ENCODE assay signal across 16 cellular contexts in genomic region chr10:90695915-90696676, GRCh38.
DNase-seq lines count a peak whose midpoint lies in the region; ATAC-seq and TF ChIP-seq lines count a peak whose summit lies in the region.
"Had no signal": no experiment of that assay in that cellular context is flagged by ENCODE, and none has a peak within 500 bp of the region (broad histone marks: within the 10 kb centered on the region; RNA-seq: fewer than 3 reads in every experiment).

No MANE protein-coding gene starts in this region.

- H3K27ac Mint-ChIP-seq in activated CD8-positive, alpha-beta T cell treated with anti-CD3 and anti-CD28 coated beads for 36 hours = no peak overlapping the region
- H3K27ac Mint-ChIP-seq in activated CD8-positive, alpha-beta T cell treated with anti-CD3 and anti-CD28 coated beads, Interleukin-2, amount 10 ng/mL, durations not matched to agents 7 days and 5 days = no peak overlapping the region
- H3K27ac Mint-ChIP-seq in activated T-helper 17 cell treated with anti-CD3 and anti-CD28 coated beads, Interleukin-2, amount 50 U/mL, for 72 hours = no peak overlapping the region
- no peak overlapping the region for H3K27ac Mint-ChIP-seq in stimulated activated effector memory CD8-positive, alpha-beta T cell treated with anti-CD3 and anti-CD28 coated beads, Interleukin-12 subunit alpha, Interleukin-12 subunit beta, amount 100 ng/mL, for 72 hours
- H3K27ac Mint-ChIP-seq: CD4-positive, alpha-beta memory T cell had no signal

- TF ChIP-seq CTCF in activated CD8-positive, alpha-beta T cell treated with anti-CD3 and anti-CD28 coated beads for 36 hours (IDR thresholded peaks at IDR 0.05) = no peak
- TF ChIP-seq CTCF in omental fat pad (IDR thresholded peaks at IDR 0.05) = no peak

- POLR2A ChIA-PET in activated CD8-positive, alpha-beta T cell treated with anti-CD3 and anti-CD28 coated beads for 36 hours (lab: Charles Lee) = no interaction called here
- POLR2A ChIA-PET in activated CD8-positive, alpha-beta T cell treated with anti-CD3 and anti-CD28 coated beads, Interleukin-2, amount 10 ng/mL, durations not matched to agents 7 days and 5 days (lab: Charles Lee) = no interaction called here

- CTCF ChIA-PET in activated CD8-positive, alpha-beta T cell treated with anti-CD3 and anti-CD28 coated beads for 36 hours (lab: Charles Lee) = interaction anchor here (0.6 kb wide), 1 partner anchor 27 kb away, joined by 3 read pairs; no protein-coding TSS in a partner anchor
- CTCF ChIA-PET in activated CD8-positive, alpha-beta T cell treated with anti-CD3 and anti-CD28 coated beads, Interleukin-2, amount 10 ng/mL, durations not matched to agents 7 days and 5 days (lab: Charles Lee) = no interaction called here

- H3K27me3 Mint-ChIP-seq in activated CD8-positive, alpha-beta T cell treated with anti-CD3 and anti-CD28 coated beads for 36 hours = peaks cover 7% of the 10 kb centered on the region
- no peaks in the 10 kb centered on the region for H3K27me3 Mint-ChIP-seq in activated CD8-positive, alpha-beta T cell treated with anti-CD3 and anti-CD28 coated beads, Interleukin-2, amount 10 ng/mL, durations not matched to agents 7 days and 5 days (ENCODE audit: low read depth)
- peaks cover 10% of the 10 kb centered on the region for H3K27me3 Mint-ChIP-seq in activated T-helper 17 cell treated with anti-CD3 and anti-CD28 coated beads, Interleukin-2, amount 50 U/mL, for 72 hours

- H3K9me3 Mint-ChIP-seq in activated CD8-positive, alpha-beta T cell treated with anti-CD3 and anti-CD28 coated beads for 36 hours = no peaks in the 10 kb centered on the region
- H3K9me3 Mint-ChIP-seq in activated CD8-positive, alpha-beta T cell treated with anti-CD3 and anti-CD28 coated beads, Interleukin-2, amount 10 ng/mL, durations not matched to agents 7 days and 5 days (ENCODE audit: insufficient read depth) = no peaks in the 10 kb centered on the region
- H3K9me3 Mint-ChIP-seq in activated T-helper 17 cell treated with anti-CD3 and anti-CD28 coated beads, Interleukin-2, amount 50 U/mL, for 72 hours = no peaks in the 10 kb centered on the region
- no peaks in the 10 kb centered on the region for H3K9me3 Mint-ChIP-seq in stimulated activated effector memory CD8-positive, alpha-beta T cell treated with anti-CD3 and anti-CD28 coated beads, Interleukin-12 subunit alpha, Interleukin-12 subunit beta, amount 100 ng/mL, for 72 hours

- peaks cover 3% of the 10 kb centered on the region for H3K4me1 Mint-ChIP-seq in activated CD8-positive, alpha-beta T cell treated with anti-CD3 and anti-CD28 coated beads for 36 hours (ENCODE audit: low read depth)
- H3K4me1 Mint-ChIP-seq in activated CD8-positive, alpha-beta T cell treated with anti-CD3 and anti-CD28 coated beads, Interleukin-2, amount 10 ng/mL, durations not matched to agents 7 days and 5 days (ENCODE audit: low read depth) = no peaks in the 10 kb centered on the region
- H3K4me1 Mint-ChIP-seq in activated T-helper 17 cell treated with anti-CD3 and anti-CD28 coated beads, Interleukin-2, amount 50 U/mL, for 72 hours = no peaks in the 10 kb centered on the region
- H3K4me1 Mint-ChIP-seq in stimulated activated effector memory CD8-positive, alpha-beta T cell treated with anti-CD3 and anti-CD28 coated beads, Interleukin-12 subunit alpha, Interleukin-12 subunit beta, amount 100 ng/mL, for 72 hours = no peaks in the 10 kb centered on the region
- H3K4me1 Mint-ChIP-seq: CD4-positive, alpha-beta memory T cell had no signal

- peak; percentile 55 for ATAC-seq in activated CD8-positive, alpha-beta T cell treated with anti-CD3 and anti-CD28 coated beads for 36 hours
- no peak for ATAC-seq in activated CD8-positive, alpha-beta T cell treated with anti-CD3 and anti-CD28 coated beads, Interleukin-2, amount 10 ng/mL, durations not matched to agents 7 days and 5 days
- peak; percentile 57 for ATAC-seq in activated T-helper 17 cell treated with anti-CD3 and anti-CD28 coated beads, Interleukin-2, amount 50 U/mL, for 72 hours (replicated peaks)
- peak; percentile 60 for ATAC-seq in stimulated activated effector memory CD8-positive, alpha-beta T cell treated with anti-CD3 and anti-CD28 coated beads, Interleukin-12 subunit alpha, Interleukin-12 subunit beta, amount 100 ng/mL, for 72 hours
- no peak for ATAC-seq in omental fat pad (ENCODE audit: low FRiP score)

- no peaks in the 10 kb centered on the region for H3K36me3 Mint-ChIP-seq in activated CD8-positive, alpha-beta T cell treated with anti-CD3 and anti-CD28 coated beads for 36 hours (ENCODE audit: low read depth)
- H3K36me3 Mint-ChIP-seq in activated CD8-positive, alpha-beta T cell treated with anti-CD3 and anti-CD28 coated beads, Interleukin-2, amount 10 ng/mL, durations not matched to agents 7 days and 5 days (ENCODE audit: low read depth) = no peaks in the 10 kb centered on the region
- H3K36me3 Mint-ChIP-seq in activated T-helper 17 cell treated with anti-CD3 and anti-CD28 coated beads, Interleukin-2, amount 50 U/mL, for 72 hours (ENCODE audit: low read depth) = no peaks in the 10 kb centered on the region
- H3K36me3 Mint-ChIP-seq in stimulated activated effector memory CD8-positive, alpha-beta T cell treated with anti-CD3 and anti-CD28 coated beads, Interleukin-12 subunit alpha, Interleukin-12 subunit beta, amount 100 ng/mL, for 72 hours = no peaks in the 10 kb centered on the region
- H3K36me3 Mint-ChIP-seq: CD4-positive, alpha-beta memory T cell had no signal

- no peak overlapping the region for H3K4me3 Mint-ChIP-seq in activated CD8-positive, alpha-beta T cell treated with anti-CD3 and anti-CD28 coated beads for 36 hours
- H3K4me3 Mint-ChIP-seq in activated CD8-positive, alpha-beta T cell treated with anti-CD3 and anti-CD28 coated beads, Interleukin-2, amount 10 ng/mL, durations not matched to agents 7 days and 5 days = no peak overlapping the region
- H3K4me3 Mint-ChIP-seq in activated T-helper 17 cell treated with anti-CD3 and anti-CD28 coated beads, Interleukin-2, amount 50 U/mL, for 72 hours = no peak overlapping the region
- no peak overlapping the region for H3K4me3 Mint-ChIP-seq in stimulated activated effector memory CD8-positive, alpha-beta T cell treated with anti-CD3 and anti-CD28 coated beads, Interleukin-12 subunit alpha, Interleukin-12 subunit beta, amount 100 ng/mL, for 72 hours
- H3K4me3 Mint-ChIP-seq: CD4-positive, alpha-beta memory T cell had no signal

- DNase-seq in activated CD8-positive, alpha-beta T cell treated with anti-CD3 and anti-CD28 coated beads for 36 hours = peak; percentile 7
- no peak for DNase-seq in activated CD8-positive, alpha-beta T cell treated with anti-CD3 and anti-CD28 coated beads, Interleukin-2, amount 10 ng/mL, durations not matched to agents 7 days and 5 days
- DNase-seq in DMS53 treated with DMSO at 0.1 percent for 48 hours (lab: John Stamatoyannopoulos, UW; ENCODE audit: unreplicated experiment) (peak; percentile 56), omental fat pad (ENCODE audit: low spot score) (no peak), pons (ENCODE audit: low spot score) (no peak)
- no peak for DNase-seq in stimulated activated effector memory CD8-positive, alpha-beta T cell treated with anti-CD3 and anti-CD28 coated beads, Interleukin-12 subunit alpha, Interleukin-12 subunit beta, amount 100 ng/mL, for 72 hours (ENCODE audit: low spot score in 2 of 2)
- DNase-seq: CD4-positive, alpha-beta memory T cell; DMS79; NCI-H1417 treated with DMSO at 0.1 percent for 48 hours; NCI-H187 treated with DMSO at 0.1 percent for 48 hours; NCI-H2227 treated with DMSO at 0.1 percent for 48 hours; NCI-H510A treated with DMSO at 0.1 percent for 48 hours; NCI-H774; OCI-M1; SHP77 had no signal

- intact Hi-C loops in activated CD8-positive, alpha-beta T cell treated with anti-CD3 and anti-CD28 coated beads for 36 hours (cut with micrococcal nuclease) = no loop called here

Comparison
In these comparisons a context has a peak if more than half of its experiments do, and no peak if none do; other contexts are left out.
1. ATAC-seq: peak in activated CD8-positive, alpha-beta T cell treated with anti-CD3 and anti-CD28 coated beads for 36 hours (single experiment), activated T-helper 17 cell treated with anti-CD3 and anti-CD28 coated beads, Interleukin-2, amount 50 U/mL, for 72 hours (single experiment) and stimulated activated effector memory CD8-positive, alpha-beta T cell treated with anti-CD3 and anti-CD28 coated beads, Interleukin-12 subunit alpha, Interleukin-12 subunit beta, amount 100 ng/mL, for 72 hours (single experiment); none in activated CD8-positive, alpha-beta T cell treated with anti-CD3 and anti-CD28 coated beads, Interleukin-2, amount 10 ng/mL, durations not matched to agents 7 days and 5 days (single experiment) and omental fat pad (single experiment).
2. DNase-seq: peak in activated CD8-positive, alpha-beta T cell treated with anti-CD3 and anti-CD28 coated beads for 36 hours (single experiment) and DMS53 treated with DMSO at 0.1 percent for 48 hours (single experiment); none in activated CD8-positive, alpha-beta T cell treated with anti-CD3 and anti-CD28 coated beads, Interleukin-2, amount 10 ng/mL, durations not matched to agents 7 days and 5 days (single experiment), stimulated activated effector memory CD8-positive, alpha-beta T cell treated with anti-CD3 and anti-CD28 coated beads, Interleukin-12 subunit alpha, Interleukin-12 subunit beta, amount 100 ng/mL, for 72 hours (0 of 2), omental fat pad (single experiment) and pons (single experiment).